Comparison of ENCODE assay signal across 31 cellular contexts in genomic region chr13:105874808-105875207, GRCh38.
"Had no signal": no experiment of that assay in that cellular context is flagged by ENCODE, and none has a peak within 500 bp of the region (broad histone marks: within the 10 kb centered on the region; RNA-seq: fewer than 3 reads in every experiment).

No MANE protein-coding gene starts in this region.

- H3K4me1 ChIP-seq: ascending aorta had no signal

- H3K27ac ChIP-seq: ascending aorta, cardiac muscle cell, VCaP had no signal

- H3K36me3 ChIP-seq: ascending aorta, cardiac muscle cell had no signal

- H3K27me3 ChIP-seq: ascending aorta, cardiac muscle cell had no signal

- FAIRE-seq: bronchial epithelial cell, TTC549 had no signal

- H3K4me3 ChIP-seq: ascending aorta, cardiac muscle cell had no signal

- H3K9me3 ChIP-seq: ascending aorta had no signal

- DNase-seq: activated CD4-positive, alpha-beta memory T cell treated with anti-CD3 and anti-CD28 coated beads, Interleukin-2, amount 10 ng/mL, durations not matched to agents 7 days and 5 days; activated CD4-positive, alpha-beta T cell treated with anti-CD3 and anti-CD28 coated beads for 1 hour; activated CD4-positive, alpha-beta T cell treated with anti-CD3 and anti-CD28 coated beads for 36 hours; activated CD4-positive, alpha-beta T cell treated with anti-CD3 and anti-CD28 coated beads for 48 hours; activated CD4-positive, alpha-beta T cell treated with anti-CD3 and anti-CD28 coated beads, Interleukin-2, amount 10 ng/mL, durations not matched to agents 7 days and 5 days; activated CD4-positive, alpha-beta T cell treated with anti-CD3 and anti-CD28 coated beads, Interleukin-2, amount 50 U/mL, for 48 hours; activated CD4-positive, CD25-positive, alpha-beta regulatory T cell; activated CD8-positive, alpha-beta memory T cell treated with anti-CD3 and anti-CD28 coated beads for 24 hours; activated CD8-positive, alpha-beta memory T cell treated with anti-CD3 and anti-CD28 coated beads, Interleukin-2, amount 10 ng/mL, durations not matched to agents 7 days and 5 days; activated CD8-positive, alpha-beta memory T cell treated with anti-CD3 and anti-CD28 coated beads, Interleukin-2, amount 50 U/mL, for 48 hours; activated CD8-positive, alpha-beta T cell treated with anti-CD3 and anti-CD28 coated beads, Interleukin-2, amount 10 ng/mL, durations not matched to agents 7 days and 5 days; activated effector memory CD4-positive, alpha-beta T cell treated with Interleukin-2 at 50 U/mL for 16 hours; activated gamma-delta T cell; activated naive CD4-positive, alpha-beta T cell treated with anti-CD3 and anti-CD28 coated beads, Interleukin-2, amount 10 ng/mL, durations not matched to agents 7 days and 5 days; activated naive CD4-positive, alpha-beta T cell treated with Interleukin-2 at 50 U/mL for 16 hours; activated naive CD8-positive, alpha-beta T cell treated with anti-CD3 and anti-CD28 coated beads, Interleukin-2, amount 10 ng/mL, durations not matched to agents 7 days and 5 days; activated naive CD8-positive, alpha-beta T cell treated with anti-CD3 and anti-CD28 coated beads, Interleukin-2, amount 50 U/mL, for 24 hours; activated T-cell treated with anti-CD3 and anti-CD28 coated beads, Interleukin-2, amount 50 U/mL, for 24 hours; activated T-cell treated with anti-CD3 and anti-CD28 coated beads, Interleukin-2, amount 50 U/mL, for 48 hours; amygdala; anterior cingulate cortex; caudate nucleus; cerebellar nuclear complex; T-helper 1 cell; T-helper 2 cell; T-helper 9 cell had no signal
